Comparison of ENCODE assay signal across 24 cellular contexts in genomic region chr11:73968356-73968966, GRCh38. TPM values are rescaled to one million over a fixed set of nuclear protein-coding genes. Genes with fewer than 3 reads are reported as not detected.
DNase-seq lines count a peak whose midpoint lies in the region; ATAC-seq, FAIRE-seq and TF ChIP-seq lines count a peak whose summit lies in the region.
"Had no signal": no experiment of that assay in that cellular context is flagged by ENCODE, and none has a peak within 500 bp of the region (broad histone marks: within the 10 kb centered on the region; RNA-seq: fewer than 3 reads in every experiment).

No MANE protein-coding gene starts in this region.

- no peaks in the 10 kb centered on the region for H3K36me3 ChIP-seq in CD8-positive, alpha-beta memory T cell (ENCODE audit: insufficient read depth, low read length)
- H3K36me3 ChIP-seq: esophagus squamous epithelium, MG63 had no signal

- TF ChIP-seq CTCF in natural killer cell (IDR thresholded peaks at IDR 0.05): no peak

- H3K4me3 Mint-ChIP-seq in T-helper 2 cell treated with Interferon-gamma antibody and Interleukin-4, amounts not matched to agents 5 μg/mL and 100 μg/mL, for 36 hours: no peak overlapping the region
- peak overlapping the region in 6 of 7 donors; percentile 9 to 66 (median 50) for H3K4me3 Mint-ChIP-seq in CD8-positive, alpha-beta memory T cell
- H3K4me3 Mint-ChIP-seq in activated naive CD8-positive, alpha-beta T cell treated with anti-CD3 and anti-CD28 coated beads for 36 hours: no peak overlapping the region
- no peak overlapping the region for H3K4me3 Mint-ChIP-seq in natural killer cell
- H3K4me3 Mint-ChIP-seq: activated T-helper 1 cell treated with anti-CD3 and anti-CD28 coated beads, Interleukin-12 subunit alpha, Interleukin-12 subunit beta, Interleukin-2, Interleukin-4 antibody, amounts not matched to agents 30 ng/mL and 10 ng/mL and 1 ng/mL, durations not matched to agents 14 hours and 24 hours and 36 hours; brain; dendritic cell treated with granulocyte-macrophage colony-stimulating factor and Interleukin-4, amounts not matched to agents 40 ng/mL and 50 ng/mL, for 4 days; H9 had no signal

- H3K9me3 ChIP-seq in CD8-positive, alpha-beta memory T cell (ENCODE audit: low read length): no peaks in the 10 kb centered on the region
- H3K9me3 ChIP-seq: esophagus squamous epithelium, heart right ventricle, MG63 had no signal

- H3K4me3 ChIP-seq in CD8-positive, alpha-beta memory T cell (ENCODE audit: low read length): no peak overlapping the region
- H3K4me3 ChIP-seq: esophagus squamous epithelium, heart right ventricle, MG63 had no signal

- DNase-seq in T-helper 2 cell treated with Interferon-gamma antibody and Interleukin-4, amounts not matched to agents 5 μg/mL and 100 μg/mL, for 36 hours (ENCODE audit: low spot score): no peak
- no peak for DNase-seq in T-helper 2 cell
- no peak for DNase-seq in CD8-positive, alpha-beta memory T cell
- DNase-seq in activated naive CD8-positive, alpha-beta T cell treated with anti-CD3 and anti-CD28 coated beads for 36 hours: no peak
- DNase-seq in natural killer cell: no peak
- DNase-seq in effector CD4-positive, alpha-beta T cell: no peak
- DNase-seq in SHP77 treated with DMSO at 0.1 percent for 48 hours (lab: John Stamatoyannopoulos, UW): no peak
- DNase-seq in RCC 7860 (ENCODE audit: low spot score): no peak
- DNase-seq: activated CD4-positive, CD25-positive, alpha-beta regulatory T cell treated with anti-CD3 and anti-CD28 coated beads, Interleukin-2, amount 50 U/mL, for 72 hours; esophagus squamous epithelium; GF-D8; H9; heart right ventricle; MG63; midbrain; NCI-H187 treated with DMSO at 0.1 percent for 48 hours; NCI-H526 treated with DMSO at 0.1 percent for 48 hours; stimulated activated CD4-positive, alpha-beta T cell treated with anti-CD3 and anti-CD28 coated beads, Interleukin-4, amount 100 ng/mL, for 4 hours; trophoblast cell had no signal

- peaks cover 84% of the 10 kb centered on the region for H3K4me1 ChIP-seq in CD8-positive, alpha-beta memory T cell (ENCODE audit: insufficient read depth, low read length)

- POLR2A ChIA-PET in CD8-positive, alpha-beta memory T cell (lab: Charles Lee): interaction anchor here (0.5 to 8.8 kb wide), 4 partner anchors 13 to 47 kb away, joined by 3 to 150 read pairs (median 6); partner anchors contain the start of gene UCP2

- intact Hi-C loops in natural killer cell (cut with micrococcal nuclease): no loop called here

- no peaks in the 10 kb centered on the region for H3K27me3 Mint-ChIP-seq in T-helper 2 cell treated with Interferon-gamma antibody and Interleukin-4, amounts not matched to agents 5 μg/mL and 100 μg/mL, for 36 hours (ENCODE audit: low read depth)
- H3K27me3 Mint-ChIP-seq in CD8-positive, alpha-beta memory T cell: no peaks in the 10 kb centered on the region
- H3K27me3 Mint-ChIP-seq in activated naive CD8-positive, alpha-beta T cell treated with anti-CD3 and anti-CD28 coated beads for 36 hours: no peaks in the 10 kb centered on the region
- no peaks in the 10 kb centered on the region for H3K27me3 Mint-ChIP-seq in natural killer cell (ENCODE audit: low read depth in 2 of 2)
- H3K27me3 Mint-ChIP-seq: brain had no signal

- no peak for ATAC-seq in natural killer cell
- ATAC-seq: heart right ventricle had no signal

- no peaks in the 10 kb centered on the region for H3K27me3 ChIP-seq in CD8-positive, alpha-beta memory T cell (ENCODE audit: insufficient read depth, low read length, poor library complexity, severe bottlenecking)
- H3K27me3 ChIP-seq: MG63 had no signal

- H3K27ac Mint-ChIP-seq in T-helper 2 cell treated with Interferon-gamma antibody and Interleukin-4, amounts not matched to agents 5 μg/mL and 100 μg/mL, for 36 hours: peak overlapping the region; percentile 7
- H3K27ac Mint-ChIP-seq in CD8-positive, alpha-beta memory T cell: peak overlapping the region; percentile 76 to 97 (median 88)
- H3K27ac Mint-ChIP-seq in activated naive CD8-positive, alpha-beta T cell treated with anti-CD3 and anti-CD28 coated beads for 36 hours: peak overlapping the region; percentile 75
- peak overlapping the region; percentile 97 to 99 for H3K27ac Mint-ChIP-seq in natural killer cell
- H3K27ac Mint-ChIP-seq: brain had no signal

- CTCF ChIA-PET in CD8-positive, alpha-beta memory T cell (lab: Charles Lee): interaction anchor here (0.7 to 4.9 kb wide), 3 partner anchors 9 to 37 kb away, joined by 3 to 48 read pairs (median 40); partner anchors contain the start of gene UCP2

- H3K27ac ChIP-seq in CD8-positive, alpha-beta memory T cell (ENCODE audit: low read depth, low read length): no peak overlapping the region
- H3K27ac ChIP-seq: esophagus squamous epithelium, heart right ventricle had no signal

- peaks cover 14% of the 10 kb centered on the region for H3K36me3 Mint-ChIP-seq in T-helper 2 cell treated with Interferon-gamma antibody and Interleukin-4, amounts not matched to agents 5 μg/mL and 100 μg/mL, for 36 hours (ENCODE audit: low read depth)
- H3K36me3 Mint-ChIP-seq in CD8-positive, alpha-beta memory T cell: peaks cover 0 to 1% (median 0%) of the 10 kb centered on the region in 3 donors
- peaks cover 8% of the 10 kb centered on the region for H3K36me3 Mint-ChIP-seq in activated naive CD8-positive, alpha-beta T cell treated with anti-CD3 and anti-CD28 coated beads for 36 hours
- H3K36me3 Mint-ChIP-seq in natural killer cell: no peaks in the 10 kb centered on the region
- H3K36me3 Mint-ChIP-seq: brain had no signal

- peaks cover 47% of the 10 kb centered on the region for H3K4me1 Mint-ChIP-seq in T-helper 2 cell treated with Interferon-gamma antibody and Interleukin-4, amounts not matched to agents 5 μg/mL and 100 μg/mL, for 36 hours (ENCODE audit: low read depth)
- peaks cover 61 to 84% (median 76%) of the 10 kb centered on the region in 3 donors for H3K4me1 Mint-ChIP-seq in CD8-positive, alpha-beta memory T cell
- H3K4me1 Mint-ChIP-seq in activated naive CD8-positive, alpha-beta T cell treated with anti-CD3 and anti-CD28 coated beads for 36 hours: peaks cover 70% of the 10 kb centered on the region
- H3K4me1 Mint-ChIP-seq in natural killer cell: peaks cover 48 to 58% of the 10 kb centered on the region in 2 donors

- FAIRE-seq in RCC 7860 (lab: Jason Lieb, UNC): no peak

- H3K9me3 Mint-ChIP-seq in T-helper 2 cell treated with Interferon-gamma antibody and Interleukin-4, amounts not matched to agents 5 μg/mL and 100 μg/mL, for 36 hours: no peaks in the 10 kb centered on the region
- no peaks in the 10 kb centered on the region for H3K9me3 Mint-ChIP-seq in CD8-positive, alpha-beta memory T cell
- H3K9me3 Mint-ChIP-seq in activated naive CD8-positive, alpha-beta T cell treated with anti-CD3 and anti-CD28 coated beads for 36 hours: no peaks in the 10 kb centered on the region
- H3K9me3 Mint-ChIP-seq in natural killer cell: no peaks in the 10 kb centered on the region
- H3K9me3 Mint-ChIP-seq: activated T-helper 1 cell treated with anti-CD3 and anti-CD28 coated beads, Interleukin-12 subunit alpha, Interleukin-12 subunit beta, Interleukin-2, Interleukin-4 antibody, amounts not matched to agents 30 ng/mL and 10 ng/mL and 1 ng/mL, durations not matched to agents 14 hours and 24 hours and 36 hours; brain; dendritic cell treated with granulocyte-macrophage colony-stimulating factor and Interleukin-4, amounts not matched to agents 40 ng/mL and 50 ng/mL, for 4 days; H9 had no signal

RNA-seq across cellular contexts. Expression of gene UCP2, which starts 14.2 kb away (rescaled TPM):
- 100 to 1,000 TPM; 279 to 295 TPM for total RNA-seq in CD8-positive, alpha-beta memory T cell
- 962 TPM for polyA plus RNA-seq in CD8-positive, alpha-beta memory T cell
- 100 to 1,000 TPM; 180 to 181 TPM for total RNA-seq in activated naive CD8-positive, alpha-beta T cell treated with anti-CD3 and anti-CD28 coated beads for 36 hours
- total RNA-seq in natural killer cell: 100 to 1,000 TPM; 463 to 946 (median 562) TPM

RNA-seq across cellular contexts. Expression of gene DNAJB13, which starts 17.6 kb away (rescaled TPM):
- total RNA-seq in CD8-positive, alpha-beta memory T cell: under 1 TPM; 0.31 to 0.44 TPM
- not detected for polyA plus RNA-seq in CD8-positive, alpha-beta memory T cell
- under 1 TPM; 0.18 to 0.21 TPM for total RNA-seq in activated naive CD8-positive, alpha-beta T cell treated with anti-CD3 and anti-CD28 coated beads for 36 hours
- total RNA-seq in natural killer cell: under 1 TPM in 1 of 3 donors, not detected in 2; 0.45 TPM
- total RNA-seq: esophagus squamous epithelium, H9, heart right ventricle, kidney epithelial cell, osteoblast had no signal
- polyA plus RNA-seq: heart right ventricle had no signal

RNA-seq across cellular contexts. Expression of gene UCP3, which starts 40.4 kb away (rescaled TPM):
- total RNA-seq in CD8-positive, alpha-beta memory T cell: 1 to 10 TPM; 2.8 to 2.9 TPM
- 0.36 TPM for polyA plus RNA-seq in CD8-positive, alpha-beta memory T cell
- total RNA-seq in activated naive CD8-positive, alpha-beta T cell treated with anti-CD3 and anti-CD28 coated beads for 36 hours: 1 to 10 TPM in 1 of 2 experiments, under 1 TPM in 1; 0.89 to 1.1 TPM
- 1 to 10 TPM; 7.8 to 8.6 (median 8.5) TPM for total RNA-seq in natural killer cell

Comparison
In these comparisons a context has a peak if more than half of its experiments do, and no peak if none do; other contexts are left out.
1. H3K27ac Mint-ChIP-seq: peak in every context shown above with its lines; median percentile 98 in natural killer cell; 88 in CD8-positive, alpha-beta memory T cell; 75 in activated naive CD8-positive, alpha-beta T cell treated with anti-CD3 and anti-CD28 coated beads for 36 hours; 7 in T-helper 2 cell treated with Interferon-gamma antibody and Interleukin-4, amounts not matched to agents 5 μg/mL and 100 μg/mL, for 36 hours.
2. H3K4me3 Mint-ChIP-seq: peak in CD8-positive, alpha-beta memory T cell (6 of 7); none in T-helper 2 cell treated with Interferon-gamma antibody and Interleukin-4, amounts not matched to agents 5 μg/mL and 100 μg/mL, for 36 hours (single experiment), activated naive CD8-positive, alpha-beta T cell treated with anti-CD3 and anti-CD28 coated beads for 36 hours (single experiment) and natural killer cell (single experiment).